ENCODE assay signal across 20 cellular contexts in genomic region chr6:151387175-151387574, GRCh38. TPM values are rescaled to one million over a fixed set of nuclear protein-coding genes. Genes with fewer than 3 reads are reported as not detected.
DNase-seq lines count a peak whose midpoint lies in the region; ATAC-seq and TF ChIP-seq lines count a peak whose summit lies in the region.
"Had no signal": no experiment of that assay in that cellular context is flagged by ENCODE, and none has a peak within 500 bp of the region (broad histone marks: within the 10 kb centered on the region; RNA-seq: fewer than 3 reads in every experiment).

No MANE protein-coding gene starts in this region.

- POLR2A ChIA-PET in activated CD4-positive, alpha-beta T cell treated with anti-CD3 and anti-CD28 coated beads for 36 hours (lab: Charles Lee): no interaction called here

- peaks cover 31% of the 10 kb centered on the region for H3K36me3 Mint-ChIP-seq in activated CD4-positive, alpha-beta T cell treated with anti-CD3 and anti-CD28 coated beads for 36 hours (ENCODE audit: low read depth)
- H3K36me3 Mint-ChIP-seq in endothelial cell (ENCODE audit: low read depth, unreplicated experiment): peaks cover 11% of the 10 kb centered on the region
- peaks cover 5% of the 10 kb centered on the region for H3K36me3 Mint-ChIP-seq in progenitor cell of endocrine pancreas (ENCODE audit: insufficient read depth)

- H3K27ac Mint-ChIP-seq in activated CD4-positive, alpha-beta T cell treated with anti-CD3 and anti-CD28 coated beads for 36 hours: peak overlapping the region; percentile 79
- peak overlapping the region; percentile 57 for H3K27ac Mint-ChIP-seq in endothelial cell (ENCODE audit: unreplicated experiment)
- H3K27ac Mint-ChIP-seq in progenitor cell of endocrine pancreas: peak overlapping the region; percentile 13
- H3K27ac Mint-ChIP-seq: GM23338 had no signal

- CTCF ChIA-PET in activated CD4-positive, alpha-beta T cell treated with anti-CD3 and anti-CD28 coated beads for 36 hours (lab: Charles Lee): no interaction called here

- intact Hi-C loops in activated CD4-positive, alpha-beta T cell treated with anti-CD3 and anti-CD28 coated beads for 36 hours (cut with DNase I, micrococcal nuclease): no loop called here

- H3K36me3 ChIP-seq in SK-N-MC (ENCODE audit: insufficient read depth, low read length): peaks cover 28% of the 10 kb centered on the region
- H3K36me3 ChIP-seq: lower lobe of right lung, suprapubic skin had no signal

- H3K9ac ChIP-seq in SK-N-MC (ENCODE audit: insufficient read length): no peak overlapping the region

- H3K4me3 Mint-ChIP-seq in activated CD4-positive, alpha-beta T cell treated with anti-CD3 and anti-CD28 coated beads for 36 hours: no peak overlapping the region
- H3K4me3 Mint-ChIP-seq in endothelial cell (ENCODE audit: unreplicated experiment): no peak overlapping the region
- H3K4me3 Mint-ChIP-seq in progenitor cell of endocrine pancreas (ENCODE audit: low read depth): no peak overlapping the region
- H3K4me3 Mint-ChIP-seq: central memory CD8-positive, alpha-beta T cell; effector memory CD8-positive, alpha-beta T cell; GM23338 had no signal

- no peak overlapping the region for H3K4me3 ChIP-seq in SK-N-MC
- H3K4me3 ChIP-seq: GM23338, lower lobe of right lung, suprapubic skin had no signal

- no peak for DNase-seq in activated CD4-positive, alpha-beta T cell treated with anti-CD3 and anti-CD28 coated beads for 36 hours
- DNase-seq in activated CD4-positive, alpha-beta T cell treated with anti-CD3 and anti-CD28 coated beads for 4 hours: no peak
- DNase-seq in SK-N-MC (ENCODE audit: low read depth, low spot score): no peak
- DNase-seq in endothelial cell (ENCODE audit: low spot score): no peak
- no peak for DNase-seq in progenitor cell of endocrine pancreas (ENCODE audit: low spot score, unreplicated experiment)
- no peak for DNase-seq in NCI-H2107 (lab: John Stamatoyannopoulos, UW)
- no peak for DNase-seq in AG20443 (ENCODE audit: low spot score)
- no peak for DNase-seq in stimulated activated CD8-positive, alpha-beta memory T cell treated with anti-CD3 and anti-CD28 coated beads, Interleukin-4, amount 100 ng/mL, for 48 hours
- DNase-seq: activated naive CD4-positive, alpha-beta T cell treated with anti-CD3 and anti-CD28 coated beads, Interleukin-2, amount 50 U/mL, for 16 hours; COR-L47; effector memory CD8-positive, alpha-beta T cell; lower lobe of right lung; NCI-H1694; NCI-H446; SHP77; stimulated activated CD4-positive, alpha-beta T cell treated with anti-CD3 and anti-CD28 coated beads, Interleukin-1b, Interleukin-23, amount 100 ng/mL, for 48 hours had no signal

- no peaks in the 10 kb centered on the region for H3K27me3 Mint-ChIP-seq in activated CD4-positive, alpha-beta T cell treated with anti-CD3 and anti-CD28 coated beads for 36 hours
- H3K27me3 Mint-ChIP-seq in endothelial cell (ENCODE audit: unreplicated experiment) (peaks cover 14% of the 10 kb centered on the region), progenitor cell of endocrine pancreas (no peaks in the 10 kb centered on the region)
- H3K27me3 Mint-ChIP-seq: central memory CD8-positive, alpha-beta T cell; effector memory CD8-positive, alpha-beta T cell had no signal

- H3K27ac ChIP-seq in SK-N-MC: peak overlapping the region; percentile 45
- H3K27ac ChIP-seq: foreskin keratinocyte, lower lobe of right lung, suprapubic skin had no signal

- H3K9me3 Mint-ChIP-seq in activated CD4-positive, alpha-beta T cell treated with anti-CD3 and anti-CD28 coated beads for 36 hours (ENCODE audit: low read depth): no peaks in the 10 kb centered on the region
- no peaks in the 10 kb centered on the region for H3K9me3 Mint-ChIP-seq in endothelial cell (ENCODE audit: unreplicated experiment)
- no peaks in the 10 kb centered on the region for H3K9me3 Mint-ChIP-seq in progenitor cell of endocrine pancreas (ENCODE audit: low read depth)
- H3K9me3 Mint-ChIP-seq: central memory CD8-positive, alpha-beta T cell; effector memory CD8-positive, alpha-beta T cell; GM23338 had no signal

- ATAC-seq in activated CD4-positive, alpha-beta T cell treated with anti-CD3 and anti-CD28 coated beads for 36 hours: no peak
- ATAC-seq: effector memory CD8-positive, alpha-beta T cell; foreskin keratinocyte; GM23338; lower lobe of right lung had no signal

- peaks cover 37% of the 10 kb centered on the region for H3K4me1 Mint-ChIP-seq in activated CD4-positive, alpha-beta T cell treated with anti-CD3 and anti-CD28 coated beads for 36 hours
- H3K4me1 Mint-ChIP-seq in endothelial cell (ENCODE audit: unreplicated experiment) (peaks cover 10% of the 10 kb centered on the region), progenitor cell of endocrine pancreas (ENCODE audit: low read depth) (peaks cover 9% of the 10 kb centered on the region)

- no peaks in the 10 kb centered on the region for H3K9me3 ChIP-seq in SK-N-MC (ENCODE audit: low read depth, low read length)
- H3K9me3 ChIP-seq: lower lobe of right lung, suprapubic skin had no signal

- TF ChIP-seq CTCF in endothelial cell (IDR thresholded peaks at IDR 0.05; ENCODE audit: unreplicated experiment) (no peak), progenitor cell of endocrine pancreas (IDR thresholded peaks at IDR 0.05; ENCODE audit: unreplicated experiment) (no peak)

RNA-seq across cellular contexts. Expression of gene ZBTB2, which starts 4.2 kb away (rescaled TPM):
- total RNA-seq in activated CD4-positive, alpha-beta T cell treated with anti-CD3 and anti-CD28 coated beads for 36 hours: 10 to 100 TPM; 17.1 to 19.3 TPM
- total RNA-seq in endothelial cell (ENCODE audit: unreplicated experiment): 11.6 TPM
- total RNA-seq in progenitor cell of endocrine pancreas: 14.4 and 15.2 TPM in 2 replicates

Comparison
In these comparisons a context has a peak if more than half of its experiments do, and no peak if none do; other contexts are left out.
1. H3K27ac Mint-ChIP-seq: peak in every context shown above with its lines; median percentile 79 in activated CD4-positive, alpha-beta T cell treated with anti-CD3 and anti-CD28 coated beads for 36 hours; 57 in endothelial cell; 13 in progenitor cell of endocrine pancreas.